2 cellular contexts compared by ENCODE assay signal in the genomic region with DNA sequence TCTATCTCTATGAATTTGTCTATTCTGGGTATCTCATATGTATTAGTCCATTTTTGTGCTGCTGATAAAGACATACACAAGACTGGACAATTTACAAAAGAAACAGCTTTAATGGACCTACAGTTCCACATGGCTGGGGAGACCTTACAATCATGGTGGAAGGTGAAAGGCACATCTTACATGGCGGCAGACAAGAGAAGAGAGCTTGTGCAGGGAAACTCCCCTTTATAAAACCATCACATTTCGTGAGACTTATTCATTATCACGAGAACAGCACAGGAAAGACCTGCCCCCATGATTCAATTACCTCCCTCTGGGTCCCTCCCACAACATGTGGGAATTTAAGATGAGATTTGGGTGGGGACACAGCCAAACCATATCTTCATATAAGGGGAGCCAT. TPM values are rescaled to one million over a fixed set of nuclear protein-coding genes. Genes with fewer than 3 reads are reported as not detected.
"Had no signal": no experiment of that assay in that cellular context is flagged by ENCODE, and none has a peak within 500 bp of the region (broad histone marks: within the 10 kb centered on the region; RNA-seq: fewer than 3 reads in every experiment).

No MANE protein-coding gene starts in this region.

RNA-seq across cellular contexts. Expression of gene MTCL1, which starts 56.2 kb away (rescaled TPM):
- polyA plus RNA-seq: naive thymus-derived CD4-positive, alpha-beta T cell; naive thymus-derived CD8-positive, alpha-beta T cell had no signal
